1 cellular context compared by ENCODE assay signal in the genomic region with DNA sequence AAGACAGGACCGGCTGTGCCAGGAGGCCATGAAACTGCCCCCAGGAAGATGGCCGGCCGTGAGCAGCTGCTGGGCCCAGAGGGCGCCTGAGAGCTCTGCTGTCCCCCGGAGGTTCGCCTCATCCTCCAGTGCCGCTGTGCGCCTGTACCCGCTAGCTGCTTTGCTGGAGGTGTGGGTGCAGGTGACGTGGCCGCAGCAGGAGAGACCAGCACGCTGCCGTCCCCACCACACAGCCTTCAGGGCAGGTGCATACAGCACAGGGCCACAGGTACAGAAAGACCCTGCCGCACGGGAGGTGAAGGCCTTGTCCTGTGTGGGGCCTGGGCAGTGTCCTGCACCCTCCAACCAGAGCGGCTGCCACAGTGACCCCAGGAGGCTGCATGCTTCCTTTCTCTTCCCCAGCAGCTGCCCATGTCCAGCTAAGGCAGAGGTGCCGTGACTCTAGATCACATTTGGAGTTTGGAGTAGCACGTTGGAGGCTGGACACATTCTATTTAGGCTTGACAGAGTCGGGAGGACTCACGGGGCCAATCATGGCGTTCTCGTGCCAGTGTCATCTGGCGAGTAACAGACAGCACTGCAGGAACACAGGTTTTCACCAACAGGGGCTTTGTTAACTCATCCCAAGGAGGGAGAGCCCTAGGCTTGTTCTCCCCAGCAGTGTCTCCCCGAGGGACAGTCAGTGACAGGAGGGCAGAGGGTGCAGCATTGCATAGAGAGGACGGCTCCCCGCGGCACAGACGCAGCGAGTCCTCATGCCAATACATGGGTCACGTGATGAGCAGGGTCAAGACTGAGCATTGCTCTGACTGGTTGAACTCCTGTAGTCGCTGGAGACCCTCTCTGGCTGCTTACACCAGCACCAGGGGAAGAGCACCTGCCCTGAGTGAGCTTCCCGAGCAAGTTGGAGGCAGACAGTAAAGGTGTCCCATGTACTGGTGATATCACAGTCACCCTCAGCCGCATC.
TF ChIP-seq lines count a peak whose summit lies in the region.

No MANE protein-coding gene starts in this region.

TF ChIP-seq in HepG2, 621 proteins besides CTCF, POLR2A, EP300 and RAD21 (continued from another document and continues in another):
- TF ChIP-seq, protein P1, sequence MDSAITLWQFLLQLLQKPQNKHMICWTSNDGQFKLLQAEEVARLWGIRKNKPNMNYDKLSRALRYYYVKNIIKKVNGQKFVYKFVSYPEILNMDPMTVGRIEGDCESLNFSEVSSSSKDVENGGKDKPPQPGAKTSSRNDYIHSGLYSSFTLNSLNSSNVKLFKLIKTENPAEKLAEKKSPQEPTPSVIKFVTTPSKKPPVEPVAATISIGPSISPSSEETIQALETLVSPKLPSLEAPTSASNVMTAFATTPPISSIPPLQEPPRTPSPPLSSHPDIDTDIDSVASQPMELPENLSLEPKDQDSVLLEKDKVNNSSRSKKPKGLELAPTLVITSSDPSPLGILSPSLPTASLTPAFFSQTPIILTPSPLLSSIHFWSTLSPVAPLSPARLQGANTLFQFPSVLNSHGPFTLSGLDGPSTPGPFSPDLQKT (CRISPR knock-in tag; IDR thresholded peaks at IDR 0.05; ENCODE audit: borderline replicate concordance), result no peak
- TF ChIP-seq FOSL1 (CRISPR knock-in tag; IDR thresholded peaks at IDR 0.05; ENCODE audit: borderline replicate concordance) (no peak), FOXC1 (CRISPR knock-in tag; IDR thresholded peaks at IDR 0.05; ENCODE audit: borderline replicate concordance) (no peak), NR2F1 (CRISPR knock-in tag; IDR thresholded peaks at IDR 0.05) (no peak), NCOR1 (IDR thresholded peaks at IDR 0.05; ENCODE audit: borderline replicate concordance, low read length) (no peak), CBX5 (CRISPR knock-in tag; IDR thresholded peaks at IDR 0.05; ENCODE audit: borderline replicate concordance) (no peak), HDAC1 (CRISPR knock-in tag; IDR thresholded peaks at IDR 0.05) (no peak), EEA1 (CRISPR knock-in tag; IDR thresholded peaks at IDR 0.05; ENCODE audit: borderline replicate concordance) (0 out of 2 replicates have a peak, but pooled peaks have one; percentile 46), ZNF354B (CRISPR knock-in tag; IDR thresholded peaks at IDR 0.05) (no peak), FOXM1 (CRISPR knock-in tag; IDR thresholded peaks at IDR 0.05) (no peak), E2F5 (CRISPR knock-in tag; conservative IDR thresholded peaks at IDR 0.05) (no peak), ZNF777 (CRISPR knock-in tag; IDR thresholded peaks at IDR 0.05) (peak; percentile 79), JARID2 (CRISPR knock-in tag; IDR thresholded peaks at IDR 0.05; ENCODE audit: insufficient replicate concordance) (no peak), ZNF317 (CRISPR knock-in tag; IDR thresholded peaks at IDR 0.05) (no peak), IKZF1 (IDR thresholded peaks at IDR 0.05) (no peak), ZNF124 (CRISPR knock-in tag; IDR thresholded peaks at IDR 0.05) (no peak), NFYC (CRISPR knock-in tag; IDR thresholded peaks at IDR 0.05) (no peak), ZNF121 (CRISPR knock-in tag; IDR thresholded peaks at IDR 0.05) (no peak), NR2C2 (CRISPR knock-in tag; IDR thresholded peaks at IDR 0.05; ENCODE audit: borderline replicate concordance) (peak; percentile 35; the same call in 1 of the 2 replicates), NBN (conservative IDR thresholded peaks at IDR 0.05) (no peak), CC2D1A (CRISPR knock-in tag; IDR thresholded peaks at IDR 0.05) (no peak), NFATC3 (CRISPR knock-in tag; IDR thresholded peaks at IDR 0.05) (no peak), ZNF850 (CRISPR knock-in tag; conservative IDR thresholded peaks at IDR 0.05) (no peak), ARNT2 (CRISPR knock-in tag; IDR thresholded peaks at IDR 0.05; ENCODE audit: low read depth) (no peak), RFXAP (CRISPR knock-in tag; IDR thresholded peaks at IDR 0.05; ENCODE audit: borderline replicate concordance) (no peak), ZNF724P (CRISPR knock-in tag; IDR thresholded peaks at IDR 0.05; ENCODE audit: borderline replicate concordance) (no peak; the same call in 1 of the 2 replicates), POLR2AphosphoS2 (IDR thresholded peaks at IDR 0.05; ENCODE audit: low read depth, low read length) (no peak), POGK (CRISPR knock-in tag; conservative IDR thresholded peaks at IDR 0.05) (0 out of 2 replicates have a peak, but pooled peaks have one; percentile 34), ZNF879 (CRISPR knock-in tag; IDR thresholded peaks at IDR 0.05) (no peak), MIXL1 (CRISPR knock-in tag; IDR thresholded peaks at IDR 0.05) (no peak), ZNF207 (IDR thresholded peaks at IDR 0.05; ENCODE audit: borderline replicate concordance) (no peak), TEAD3 (CRISPR knock-in tag; optimal IDR thresholded peaks at IDR 0.05; ENCODE audit: borderline replicate concordance) (peak; percentile 22), NR2F2 (IDR thresholded peaks at IDR 0.05; ENCODE audit: borderline replicate concordance, low read depth) (no peak)
- TF ChIP-seq, protein P2, sequence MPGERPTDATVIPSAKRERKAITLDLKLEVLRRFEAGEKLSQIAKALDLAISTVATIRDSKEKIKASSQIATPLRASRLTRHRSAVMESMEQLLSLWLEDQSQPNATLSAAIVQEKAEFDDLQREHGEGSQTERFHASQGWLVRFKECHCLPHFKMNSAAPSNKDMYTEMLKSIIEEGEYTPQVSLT (CRISPR knock-in tag; IDR thresholded peaks at IDR 0.05; ENCODE audit: borderline replicate concordance, low read depth), result no peak
- TF ChIP-seq, protein P3, sequence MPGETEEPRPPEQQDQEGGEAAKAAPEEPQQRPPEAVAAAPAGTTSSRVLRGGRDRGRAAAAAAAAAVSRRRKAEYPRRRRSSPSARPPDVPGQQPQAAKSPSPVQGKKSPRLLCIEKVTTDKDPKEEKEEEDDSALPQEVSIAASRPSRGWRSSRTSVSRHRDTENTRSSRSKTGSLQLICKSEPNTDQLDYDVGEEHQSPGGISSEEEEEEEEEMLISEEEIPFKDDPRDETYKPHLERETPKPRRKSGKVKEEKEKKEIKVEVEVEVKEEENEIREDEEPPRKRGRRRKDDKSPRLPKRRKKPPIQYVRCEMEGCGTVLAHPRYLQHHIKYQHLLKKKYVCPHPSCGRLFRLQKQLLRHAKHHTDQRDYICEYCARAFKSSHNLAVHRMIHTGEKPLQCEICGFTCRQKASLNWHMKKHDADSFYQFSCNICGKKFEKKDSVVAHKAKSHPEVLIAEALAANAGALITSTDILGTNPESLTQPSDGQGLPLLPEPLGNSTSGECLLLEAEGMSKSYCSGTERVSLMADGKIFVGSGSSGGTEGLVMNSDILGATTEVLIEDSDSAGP (CRISPR knock-in tag; IDR thresholded peaks at IDR 0.05; ENCODE audit: borderline replicate concordance), result peak; percentile 45; the same call in 1 of the 2 replicates
- TF ChIP-seq, protein P4, sequence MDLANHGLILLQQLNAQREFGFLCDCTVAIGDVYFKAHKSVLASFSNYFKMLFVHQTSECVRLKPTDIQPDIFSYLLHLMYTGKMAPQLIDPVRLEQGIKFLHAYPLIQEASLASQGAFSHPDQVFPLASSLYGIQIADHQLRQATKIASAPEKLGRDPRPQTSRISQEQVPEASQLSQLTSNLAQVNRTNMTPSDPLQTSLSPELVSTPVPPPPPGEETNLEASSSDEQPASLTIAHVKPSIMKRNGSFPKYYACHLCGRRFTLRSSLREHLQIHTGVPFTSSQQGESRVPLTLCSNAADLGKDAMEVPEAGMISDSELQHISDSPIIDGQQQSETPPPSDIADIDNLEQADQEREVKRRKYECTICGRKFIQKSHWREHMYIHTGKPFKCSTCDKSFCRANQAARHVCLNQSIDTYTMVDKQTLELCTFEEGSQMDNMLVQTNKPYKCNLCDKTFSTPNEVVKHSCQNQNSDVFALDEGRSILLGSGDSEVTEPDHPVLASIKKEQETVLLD (CRISPR knock-in tag; IDR thresholded peaks at IDR 0.05; ENCODE audit: low read depth), result no peak
- TF ChIP-seq, protein P5, sequence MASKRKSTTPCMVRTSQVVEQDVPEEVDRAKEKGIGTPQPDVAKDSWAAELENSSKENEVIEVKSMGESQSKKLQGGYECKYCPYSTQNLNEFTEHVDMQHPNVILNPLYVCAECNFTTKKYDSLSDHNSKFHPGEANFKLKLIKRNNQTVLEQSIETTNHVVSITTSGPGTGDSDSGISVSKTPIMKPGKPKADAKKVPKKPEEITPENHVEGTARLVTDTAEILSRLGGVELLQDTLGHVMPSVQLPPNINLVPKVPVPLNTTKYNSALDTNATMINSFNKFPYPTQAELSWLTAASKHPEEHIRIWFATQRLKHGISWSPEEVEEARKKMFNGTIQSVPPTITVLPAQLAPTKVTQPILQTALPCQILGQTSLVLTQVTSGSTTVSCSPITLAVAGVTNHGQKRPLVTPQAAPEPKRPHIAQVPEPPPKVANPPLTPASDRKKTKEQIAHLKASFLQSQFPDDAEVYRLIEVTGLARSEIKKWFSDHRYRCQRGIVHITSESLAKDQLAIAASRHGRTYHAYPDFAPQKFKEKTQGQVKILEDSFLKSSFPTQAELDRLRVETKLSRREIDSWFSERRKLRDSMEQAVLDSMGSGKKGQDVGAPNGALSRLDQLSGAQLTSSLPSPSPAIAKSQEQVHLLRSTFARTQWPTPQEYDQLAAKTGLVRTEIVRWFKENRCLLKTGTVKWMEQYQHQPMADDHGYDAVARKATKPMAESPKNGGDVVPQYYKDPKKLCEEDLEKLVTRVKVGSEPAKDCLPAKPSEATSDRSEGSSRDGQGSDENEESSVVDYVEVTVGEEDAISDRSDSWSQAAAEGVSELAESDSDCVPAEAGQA (IDR thresholded peaks at IDR 0.05; ENCODE audit: low read depth), result no peak
- TF ChIP-seq, protein P5 (CRISPR knock-in tag; IDR thresholded peaks at IDR 0.05; ENCODE audit: borderline replicate concordance), result no peak
- TF ChIP-seq, protein P6, sequence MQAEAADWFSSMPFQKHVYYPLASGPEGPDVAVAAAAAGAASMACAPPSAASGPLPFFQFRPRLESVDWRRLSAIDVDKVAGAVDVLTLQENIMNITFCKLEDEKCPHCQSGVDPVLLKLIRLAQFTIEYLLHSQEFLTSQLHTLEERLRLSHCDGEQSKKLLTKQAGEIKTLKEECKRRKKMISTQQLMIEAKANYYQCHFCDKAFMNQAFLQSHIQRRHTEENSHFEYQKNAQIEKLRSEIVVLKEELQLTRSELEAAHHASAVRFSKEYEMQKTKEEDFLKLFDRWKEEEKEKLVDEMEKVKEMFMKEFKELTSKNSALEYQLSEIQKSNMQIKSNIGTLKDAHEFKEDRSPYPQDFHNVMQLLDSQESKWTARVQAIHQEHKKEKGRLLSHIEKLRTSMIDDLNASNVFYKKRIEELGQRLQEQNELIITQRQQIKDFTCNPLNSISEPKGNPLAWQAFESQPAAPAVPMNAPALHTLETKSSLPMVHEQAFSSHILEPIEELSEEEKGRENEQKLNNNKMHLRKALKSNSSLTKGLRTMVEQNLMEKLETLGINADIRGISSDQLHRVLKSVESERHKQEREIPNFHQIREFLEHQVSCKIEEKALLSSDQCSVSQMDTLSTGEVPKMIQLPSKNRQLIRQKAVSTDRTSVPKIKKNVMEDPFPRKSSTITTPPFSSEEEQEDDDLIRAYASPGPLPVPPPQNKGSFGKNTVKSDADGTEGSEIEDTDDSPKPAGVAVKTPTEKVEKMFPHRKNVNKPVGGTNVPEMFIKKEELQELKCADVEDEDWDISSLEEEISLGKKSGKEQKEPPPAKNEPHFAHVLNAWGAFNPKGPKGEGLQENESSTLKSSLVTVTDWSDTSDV (CRISPR knock-in tag; IDR thresholded peaks at IDR 0.05), result no peak
